Comparison of ENCODE assay signal across 16 cellular contexts in the genomic region with DNA sequence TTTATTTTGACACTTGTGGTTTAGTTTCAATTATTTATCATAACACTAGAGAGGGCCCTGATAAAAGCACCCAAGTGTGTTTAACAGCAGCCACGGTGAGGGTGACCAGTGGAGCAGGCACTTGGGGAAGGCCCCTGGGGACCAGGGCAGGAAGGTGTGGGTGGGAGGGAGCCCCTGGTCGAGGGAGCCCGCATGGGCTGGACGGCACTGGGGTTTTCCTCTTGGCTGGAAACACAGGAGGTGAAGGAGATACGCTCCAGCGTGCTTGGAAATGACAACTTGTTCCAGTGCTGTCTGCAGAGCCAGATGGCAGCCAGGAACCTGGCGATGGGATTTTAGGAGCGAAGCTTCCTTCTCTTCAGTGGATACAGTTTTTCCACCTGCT.
DNase-seq lines count a peak whose midpoint lies in the region; ATAC-seq and TF ChIP-seq lines count a peak whose summit lies in the region.
"Had no signal": no experiment of that assay in that cellular context is flagged by ENCODE, and none has a peak within 500 bp of the region (broad histone marks: within the 10 kb centered on the region; RNA-seq: fewer than 3 reads in every experiment).

No MANE protein-coding gene starts in this region.

- POLR2A ChIA-PET in activated B cell treated with CpG ODN at 0.5 μM for 24 hours (lab: Charles Lee): no interaction called here

- H3K27ac Mint-ChIP-seq in activated B cell treated with CpG ODN at 0.5 μM for 24 hours: no peak overlapping the region
- H3K27ac Mint-ChIP-seq: activated naive CD8-positive, alpha-beta T cell treated with anti-CD3 and anti-CD28 coated beads, Interleukin-2, amount 10 ng/mL, durations not matched to agents 7 days and 5 days had no signal

- H3K36me3 ChIP-seq in osteoblast (ENCODE audit: insufficient read depth, low read length): no peaks in the 10 kb centered on the region
- H3K36me3 ChIP-seq: right lobe of liver had no signal

- H4K20me1 ChIP-seq in osteoblast (ENCODE audit: insufficient read depth, low read length): no peaks in the 10 kb centered on the region

- ATAC-seq in activated B cell treated with CpG ODN at 0.5 μM for 24 hours (ENCODE audit: low read depth): peak; percentile 66
- no peak for ATAC-seq in HG03039 (IDR thresholded peaks at IDR 0.05; ENCODE audit: unreplicated experiment)
- ATAC-seq in HG03469 (IDR thresholded peaks at IDR 0.05; ENCODE audit: unreplicated experiment): no peak
- ATAC-seq: right lobe of liver; stimulated activated effector memory CD8-positive, alpha-beta T cell treated with anti-CD3 and anti-CD28 coated beads, Interleukin-12 subunit alpha, Interleukin-12 subunit beta, amount 100 ng/mL, for 72 hours had no signal

- H3K4me1 ChIP-seq in osteoblast (ENCODE audit: insufficient read depth, low read length): no peaks in the 10 kb centered on the region
- H3K4me1 ChIP-seq: right lobe of liver had no signal

- peaks cover 60% of the 10 kb centered on the region for H3K4me1 Mint-ChIP-seq in activated B cell treated with CpG ODN at 0.5 μM for 24 hours

- CTCF ChIA-PET in activated B cell treated with CpG ODN at 0.5 μM for 24 hours (lab: Charles Lee): no interaction called here

- H3K27me3 Mint-ChIP-seq in activated B cell treated with CpG ODN at 0.5 μM for 24 hours: peaks cover 3% of the 10 kb centered on the region

- no peak overlapping the region for H3K27ac ChIP-seq in osteoblast (ENCODE audit: low read depth, low read length)
- H3K27ac ChIP-seq: 22Rv1, right lobe of liver had no signal

- peak overlapping the region; percentile 41 for H3K4me3 Mint-ChIP-seq in activated B cell treated with CpG ODN at 0.5 μM for 24 hours
- H3K4me3 Mint-ChIP-seq: activated naive CD8-positive, alpha-beta T cell treated with anti-CD3 and anti-CD28 coated beads, Interleukin-2, amount 10 ng/mL, durations not matched to agents 7 days and 5 days; stimulated activated effector memory CD8-positive, alpha-beta T cell treated with anti-CD3 and anti-CD28 coated beads, Interleukin-12 subunit alpha, Interleukin-12 subunit beta, amount 100 ng/mL, for 72 hours had no signal

- no peaks in the 10 kb centered on the region for H3K9me3 Mint-ChIP-seq in activated B cell treated with CpG ODN at 0.5 μM for 24 hours
- H3K9me3 Mint-ChIP-seq: activated naive CD8-positive, alpha-beta T cell treated with anti-CD3 and anti-CD28 coated beads, Interleukin-2, amount 10 ng/mL, durations not matched to agents 7 days and 5 days; stimulated activated effector memory CD8-positive, alpha-beta T cell treated with anti-CD3 and anti-CD28 coated beads, Interleukin-12 subunit alpha, Interleukin-12 subunit beta, amount 100 ng/mL, for 72 hours had no signal

- H3K4me3 ChIP-seq in osteoblast (ENCODE audit: insufficient read depth, low read length): no peak overlapping the region
- H3K4me3 ChIP-seq: right lobe of liver had no signal

- in situ Hi-C loops in GM13977 (cut with MboI; ENCODE audit: low pct_unique_long_range_greater_than_20kb, low sequenced_read_pairs, unreplicated experiment): no loop called here

- no peak overlapping the region for H2AFZ ChIP-seq in osteoblast (ENCODE audit: low read length)

- no peaks in the 10 kb centered on the region for H3K36me3 Mint-ChIP-seq in activated B cell treated with CpG ODN at 0.5 μM for 24 hours (ENCODE audit: low read depth)
- H3K36me3 Mint-ChIP-seq: activated naive CD8-positive, alpha-beta T cell treated with anti-CD3 and anti-CD28 coated beads, Interleukin-2, amount 10 ng/mL, durations not matched to agents 7 days and 5 days; stimulated activated effector memory CD8-positive, alpha-beta T cell treated with anti-CD3 and anti-CD28 coated beads, Interleukin-12 subunit alpha, Interleukin-12 subunit beta, amount 100 ng/mL, for 72 hours had no signal

- intact Hi-C loops in activated B cell treated with CpG ODN at 0.5 μM for 24 hours (cut with micrococcal nuclease): no loop called here

- H3K4me2 ChIP-seq in osteoblast (ENCODE audit: insufficient read depth, low read length): no peak overlapping the region

- no peaks in the 10 kb centered on the region for H3K79me2 ChIP-seq in osteoblast (ENCODE audit: insufficient read depth, low read length)

- no peaks in the 10 kb centered on the region for H3K9me3 ChIP-seq in osteoblast (ENCODE audit: low read depth, low read length)
- H3K9me3 ChIP-seq: right lobe of liver had no signal

- DNase-seq in DMS 273 (lab: John Stamatoyannopoulos, UW; ENCODE audit: unreplicated experiment) (peak; percentile 66), DMS 273 treated with DMSO at 0.1 percent for 48 hours (lab: John Stamatoyannopoulos, UW) (no peak), GM13977 (ENCODE audit: low spot score) (peak; percentile 81), activated B cell treated with CpG ODN at 0.5 μM for 24 hours (no peak), osteoblast (ENCODE audit: insufficient read length, low spot score, missing footprints) (peak; percentile 42), 8988T (no peak)
- DNase-seq: central memory CD4-positive, alpha-beta T cell; foreskin fibroblast; NCI-H2029; stimulated activated CD4-positive, alpha-beta T cell treated with anti-CD3 and anti-CD28 coated beads, Interleukin-4, amount 100 ng/mL, for 4 hours had no signal

- no peak for TF ChIP-seq CTCF in GM13977 (IDR thresholded peaks at IDR 0.05; ENCODE audit: extremely low read depth, insufficient read depth, missing control alignments)
- TF ChIP-seq CTCF in activated B cell treated with CpG ODN at 0.5 μM for 24 hours (IDR thresholded peaks at IDR 0.05): no peak
- TF ChIP-seq CTCF in osteoblast (IDR thresholded peaks at IDR 0.05; ENCODE audit: extremely low read depth, low read depth, low read length): no peak

- no peaks in the 10 kb centered on the region for H3K27me3 ChIP-seq in osteoblast (ENCODE audit: insufficient read depth, low read length)
- H3K27me3 ChIP-seq: right lobe of liver had no signal

Comparison
In these comparisons a context has a peak if more than half of its experiments do, and no peak if none do; other contexts are left out.
1. DNase-seq: peak in DMS 273 (single experiment), GM13977 (single experiment) and osteoblast (single experiment); none in DMS 273 treated with DMSO at 0.1 percent for 48 hours (single experiment), activated B cell treated with CpG ODN at 0.5 μM for 24 hours (single experiment) and 8988T (single experiment).